ENCODE assay signal across 1 cellular context in the genomic region with DNA sequence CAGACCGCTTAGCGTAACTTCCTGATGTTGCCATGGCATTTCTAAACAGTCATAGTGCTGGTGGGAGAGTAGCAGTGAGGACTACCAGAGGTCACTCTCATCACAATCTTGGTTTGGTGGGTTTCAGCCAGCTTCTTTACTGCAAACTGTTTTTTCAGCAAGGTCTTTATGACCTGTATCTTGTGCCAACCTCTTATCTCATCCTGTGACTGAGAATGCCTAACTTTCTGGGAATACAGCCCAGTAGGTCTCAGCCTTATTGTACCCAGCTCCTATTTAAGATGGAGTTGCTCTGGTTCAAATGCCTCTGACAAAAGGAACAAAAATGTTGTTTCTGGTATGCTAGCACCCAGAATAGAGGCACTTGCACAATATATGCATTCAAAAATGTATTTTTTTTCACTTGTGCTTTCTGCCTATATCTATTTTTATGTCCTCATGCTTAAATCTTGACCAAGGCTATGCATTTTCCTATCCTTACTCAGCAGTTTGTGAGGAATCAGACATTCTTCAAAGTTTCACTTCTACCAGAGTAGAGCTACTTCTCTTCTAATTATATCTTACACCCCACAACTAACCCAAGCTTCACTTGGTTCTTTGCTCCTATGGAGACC.
TF ChIP-seq lines count a peak whose summit lies in the region.

No MANE protein-coding gene starts in this region.

TF ChIP-seq in endothelial cell of umbilical vein, 7 proteins besides CTCF, POLR2A, EP300 and RAD21:
- TF ChIP-seq MYC (IDR thresholded peaks at IDR 0.05; ENCODE audit: low read depth, low read length) (no peak), POLR2AphosphoS5 (IDR thresholded peaks at IDR 0.05; ENCODE audit: insufficient read depth, low read depth, low read length) (peak; percentile 26), JUN (IDR thresholded peaks at IDR 0.05; ENCODE audit: borderline replicate concordance, insufficient read depth, insufficient read length, low read depth) (peak; percentile 63), GATA2 (IDR thresholded peaks at IDR 0.05; ENCODE audit: insufficient read depth, insufficient read length, low read depth, low read length) (peak; percentile 76), FOS (IDR thresholded peaks at IDR 0.05; ENCODE audit: borderline replicate concordance, insufficient read depth, low read length) (peak; percentile 56), EZH2 (IDR thresholded peaks at IDR 0.05; ENCODE audit: borderline replicate concordance, low read depth, low read length, severe bottlenecking) (no peak)
- TF ChIP-seq, protein P1, sequence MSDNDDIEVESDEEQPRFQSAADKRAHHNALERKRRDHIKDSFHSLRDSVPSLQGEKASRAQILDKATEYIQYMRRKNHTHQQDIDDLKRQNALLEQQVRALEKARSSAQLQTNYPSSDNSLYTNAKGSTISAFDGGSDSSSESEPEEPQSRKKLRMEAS (IDR thresholded peaks at IDR 0.05; ENCODE audit: insufficient read depth, insufficient read length), result no peak
TF ChIP-seq in endothelial cell of umbilical vein: peak in this region for 4.
